ENCODE assay signal across 27 cellular contexts in genomic region chr12:82793882-82794281, GRCh38.
DNase-seq lines count a peak whose midpoint lies in the region; ATAC-seq and TF ChIP-seq lines count a peak whose summit lies in the region.
"Had no signal": no experiment of that assay in that cellular context is flagged by ENCODE, and none has a peak within 500 bp of the region (broad histone marks: within the 10 kb centered on the region; RNA-seq: fewer than 3 reads in every experiment).

No MANE protein-coding gene starts in this region.

- H3K27ac ChIP-seq in dorsolateral prefrontal cortex (peak overlapping the region in 36 of 59 donors; percentile 0 to 98 (median 46)), mesenchymal stem cell (ENCODE audit: low read length, poor library complexity, severe bottlenecking) (no peak overlapping the region), PC-3 (ENCODE audit: low read length) (no peak overlapping the region)
- H3K27ac ChIP-seq: colonic mucosa, left ventricle myocardium inferior, skin epidermis, tibial artery had no signal

- H3K27ac Mint-ChIP-seq in activated CD4-positive, alpha-beta T cell treated with anti-CD3 and anti-CD28 coated beads, Interleukin-2, amount 10 ng/mL, durations not matched to agents 7 days and 5 days, result peak overlapping the region; percentile 25
- H3K27ac Mint-ChIP-seq: activated CD4-positive, alpha-beta memory T cell treated with anti-CD3 and anti-CD28 coated beads, Interleukin-2, amount 10 ng/mL, durations not matched to agents 7 days and 5 days; activated naive CD4-positive, alpha-beta T cell treated with anti-CD3 and anti-CD28 coated beads, Interleukin-2, amount 50 U/mL, for 72 hours; activated T-helper 17 cell treated with anti-CD3 and anti-CD28 coated beads, Interleukin-2, amount 50 U/mL, for 72 hours; CD4-positive, alpha-beta memory T cell; mesothelial cell of epicardium; naive B cell; stimulated activated naive CD8-positive, alpha-beta T cell treated with anti-CD3 and anti-CD28 coated beads, Interleukin-15, Interleukin-2, amounts not matched to agents 100 ng/mL and 50 ng/mL, for 24 hours had no signal

- H2AFZ ChIP-seq in mesenchymal stem cell (ENCODE audit: low read depth, low read length), result no peak overlapping the region
- no peak overlapping the region for H2AFZ ChIP-seq in PC-3 (ENCODE audit: low read length)

- no peaks in the 10 kb centered on the region for H3K9me3 Mint-ChIP-seq in activated CD4-positive, alpha-beta T cell treated with anti-CD3 and anti-CD28 coated beads, Interleukin-2, amount 10 ng/mL, durations not matched to agents 7 days and 5 days
- H3K9me3 Mint-ChIP-seq: activated CD4-positive, alpha-beta memory T cell treated with anti-CD3 and anti-CD28 coated beads, Interleukin-2, amount 10 ng/mL, durations not matched to agents 7 days and 5 days; activated naive CD4-positive, alpha-beta T cell treated with anti-CD3 and anti-CD28 coated beads, Interleukin-2, amount 50 U/mL, for 72 hours; activated T-helper 17 cell treated with anti-CD3 and anti-CD28 coated beads, Interleukin-2, amount 50 U/mL, for 72 hours; CD4-positive, alpha-beta memory T cell; mesothelial cell of epicardium; stimulated activated naive CD8-positive, alpha-beta T cell treated with anti-CD3 and anti-CD28 coated beads, Interleukin-15, Interleukin-2, amounts not matched to agents 100 ng/mL and 50 ng/mL, for 24 hours had no signal

- H3K4me2 ChIP-seq in mesenchymal stem cell (ENCODE audit: low read length, poor library complexity, severe bottlenecking) (no peak overlapping the region), PC-3 (ENCODE audit: low read length) (no peak overlapping the region)

- CTCF ChIA-PET in activated CD4-positive, alpha-beta T cell treated with anti-CD3 and anti-CD28 coated beads, Interleukin-2, amount 10 ng/mL, durations not matched to agents 7 days and 5 days (lab: Charles Lee), result no interaction called here
- CTCF ChIA-PET in PC-3 (lab: Charles Lee), result no interaction called here

- TF ChIP-seq CTCF in dorsolateral prefrontal cortex (IDR thresholded peaks at IDR 0.05 in 54 of 56, conservative IDR thresholded peaks at IDR 0.05 in 2 of 56; ENCODE audit: low read depth in 1 of 56, partially characterized antibody in 56 of 56), result no peak
- no peak for TF ChIP-seq CTCF in PC-3 (conservative IDR thresholded peaks at IDR 0.05; ENCODE audit: low read depth, low read length)

- H3K4me3 Mint-ChIP-seq in activated CD4-positive, alpha-beta T cell treated with anti-CD3 and anti-CD28 coated beads, Interleukin-2, amount 10 ng/mL, durations not matched to agents 7 days and 5 days, result no peak overlapping the region
- H3K4me3 Mint-ChIP-seq: activated CD4-positive, alpha-beta memory T cell treated with anti-CD3 and anti-CD28 coated beads, Interleukin-2, amount 10 ng/mL, durations not matched to agents 7 days and 5 days; activated T-helper 17 cell treated with anti-CD3 and anti-CD28 coated beads, Interleukin-2, amount 50 U/mL, for 72 hours; CD4-positive, alpha-beta memory T cell; mesothelial cell of epicardium; naive B cell; stimulated activated naive CD8-positive, alpha-beta T cell treated with anti-CD3 and anti-CD28 coated beads, Interleukin-15, Interleukin-2, amounts not matched to agents 100 ng/mL and 50 ng/mL, for 24 hours had no signal

- no TSS peak for BruUV-seq in PC-3 (replicated peaks; lab: Mats Ljungman, UMichigan)

- POLR2A ChIA-PET in activated CD4-positive, alpha-beta T cell treated with anti-CD3 and anti-CD28 coated beads, Interleukin-2, amount 10 ng/mL, durations not matched to agents 7 days and 5 days (lab: Charles Lee), result no interaction called here
- POLR2A ChIA-PET in PC-3 (lab: Charles Lee; ENCODE audit: unreplicated experiment), result no interaction called here

- H3K9me2 ChIP-seq in PC-3 (replicated peaks; ENCODE audit: low read length), result no peaks in the 10 kb centered on the region

- H3F3A ChIP-seq in PC-3 (ENCODE audit: low read length, unreplicated experiment), result no peaks in the 10 kb centered on the region

- H3K36me3 ChIP-seq in mesenchymal stem cell (ENCODE audit: control insufficient read depth in 1 of 2, insufficient read depth in 2 of 2, low read depth in 1 of 2, low read length in 2 of 2) (no peaks in the 10 kb centered on the region), PC-3 (ENCODE audit: low read depth, low read length) (no peaks in the 10 kb centered on the region)
- H3K36me3 ChIP-seq: colonic mucosa, left ventricle myocardium inferior, tibial artery had no signal

- H3K36me3 Mint-ChIP-seq in activated CD4-positive, alpha-beta T cell treated with anti-CD3 and anti-CD28 coated beads, Interleukin-2, amount 10 ng/mL, durations not matched to agents 7 days and 5 days (ENCODE audit: low read depth), result no peaks in the 10 kb centered on the region
- H3K36me3 Mint-ChIP-seq: activated naive CD4-positive, alpha-beta T cell treated with anti-CD3 and anti-CD28 coated beads, Interleukin-2, amount 50 U/mL, for 72 hours; naive B cell had no signal

- H2BK12ac ChIP-seq in mesenchymal stem cell (ENCODE audit: low read length in 2 of 2), result no peak overlapping the region

- no peak overlapping the region for H3K18ac ChIP-seq in mesenchymal stem cell (ENCODE audit: low read depth in 1 of 2, low read length in 2 of 2)

- H3K4me1 ChIP-seq in mesenchymal stem cell (ENCODE audit: control insufficient read depth, insufficient read depth, low read depth, low read length) (no peaks in the 10 kb centered on the region), PC-3 (ENCODE audit: insufficient read depth, low read length) (no peaks in the 10 kb centered on the region)
- H3K4me1 ChIP-seq: colonic mucosa, left ventricle myocardium inferior, tibial artery had no signal

- H4K91ac ChIP-seq in mesenchymal stem cell (ENCODE audit: low read length), result no peak overlapping the region

- WGBS in mesenchymal stem cell, result 46% methylated on average over 6 of the region's 7 CpGs

- H3K4me3 ChIP-seq in dorsolateral prefrontal cortex (no peak overlapping the region), mesenchymal stem cell (ENCODE audit: insufficient read depth in 1 of 2, low read depth in 1 of 2, low read length in 2 of 2) (no peak overlapping the region), PC-3 (ENCODE audit: low read length) (no peak overlapping the region)
- H3K4me3 ChIP-seq: colonic mucosa, left ventricle myocardium inferior, skin epidermis, tibial artery had no signal

- no peak for ATAC-seq in PC-3
- ATAC-seq: activated CD4-positive, CD25-positive, alpha-beta regulatory T cell treated with anti-CD3 and anti-CD28 coated beads, Interleukin-2, amount 50 U/mL, for 24 hours; activated naive CD4-positive, alpha-beta T cell treated with anti-CD3 and anti-CD28 coated beads, Interleukin-2, amount 50 U/mL, for 72 hours; activated T-helper 17 cell treated with anti-CD3 and anti-CD28 coated beads, Interleukin-2, amount 50 U/mL, for 72 hours had no signal

- intact Hi-C loops in dorsolateral prefrontal cortex (cut with DNase I) (no loop called here), PC-3 (cut with micrococcal nuclease) (no loop called here)

- H3K79me1 ChIP-seq in mesenchymal stem cell (replicated peaks; ENCODE audit: low read length, poor library complexity, severe bottlenecking), result no peaks in the 10 kb centered on the region

- H3K4ac ChIP-seq in mesenchymal stem cell (ENCODE audit: low read depth in 1 of 2, low read length in 2 of 2), result no peak overlapping the region

- no peak for DNase-seq in activated CD4-positive, alpha-beta T cell treated with anti-CD3 and anti-CD28 coated beads, Interleukin-2, amount 10 ng/mL, durations not matched to agents 7 days and 5 days
- DNase-seq in activated CD4-positive, alpha-beta T cell treated with anti-CD3 and anti-CD28 coated beads for 48 hours, result no peak
- DNase-seq in dorsolateral prefrontal cortex (peak in 1 of 10 donors; percentile 16), mesenchymal stem cell (peak; percentile 1), NCI-H1105 treated with DMSO at 0.1 percent for 48 hours (lab: John Stamatoyannopoulos, UW) (no peak), PC-3 (no peak), HuH-7 (ENCODE audit: low spot score) (no peak)
- DNase-seq in activated T-cell treated with anti-CD3 and anti-CD28 coated beads, Interleukin-2, amount 50 U/mL, for 1 hour, result no peak
- DNase-seq: activated CD4-positive, alpha-beta memory T cell treated with anti-CD3 and anti-CD28 coated beads, Interleukin-2, amount 10 ng/mL, durations not matched to agents 7 days and 5 days; activated CD8-positive, alpha-beta memory T cell treated with anti-CD3 and anti-CD28 coated beads, Interleukin-2, amount 50 U/mL, for 48 hours; AML-193; CD4-positive, alpha-beta memory T cell; colonic mucosa; hippocampal formation; IMR-90; left ventricle myocardium inferior; naive B cell; NCI-H1694 treated with DMSO at 0.1 percent for 48 hours; RPMI8226; T-helper 1 cell; tibial artery had no signal

- H3K4me1 Mint-ChIP-seq in activated CD4-positive, alpha-beta T cell treated with anti-CD3 and anti-CD28 coated beads, Interleukin-2, amount 10 ng/mL, durations not matched to agents 7 days and 5 days, result no peaks in the 10 kb centered on the region
- H3K4me1 Mint-ChIP-seq: activated T-helper 17 cell treated with anti-CD3 and anti-CD28 coated beads, Interleukin-2, amount 50 U/mL, for 72 hours; CD4-positive, alpha-beta memory T cell; naive B cell had no signal

- no peak overlapping the region for H2BK120ac ChIP-seq in mesenchymal stem cell (ENCODE audit: low read depth, low read length)

- H3K9me3 ChIP-seq in mesenchymal stem cell (ENCODE audit: control insufficient read depth, low read length) (no peaks in the 10 kb centered on the region), PC-3 (ENCODE audit: low read length) (no peaks in the 10 kb centered on the region)
- H3K9me3 ChIP-seq: colonic mucosa, left ventricle myocardium inferior, tibial artery had no signal

- no peak overlapping the region for H2AK5ac ChIP-seq in mesenchymal stem cell (ENCODE audit: low read length, severe bottlenecking)

- H2BK15ac ChIP-seq in mesenchymal stem cell (ENCODE audit: low read depth, poor library complexity, severe bottlenecking), result no peak overlapping the region

- H3K23ac ChIP-seq in mesenchymal stem cell (ENCODE audit: low read length in 2 of 2), result no peak overlapping the region

- H3K79me2 ChIP-seq in PC-3 (ENCODE audit: low read length), result no peaks in the 10 kb centered on the region

- H2BK5ac ChIP-seq in mesenchymal stem cell (ENCODE audit: low read depth, low read length, poor library complexity, severe bottlenecking), result no peak overlapping the region

- no peak overlapping the region for H3K14ac ChIP-seq in mesenchymal stem cell (ENCODE audit: low read length in 2 of 2)

- H3K9ac ChIP-seq in mesenchymal stem cell (ENCODE audit: low read length) (no peak overlapping the region), PC-3 (ENCODE audit: low read length) (no peak overlapping the region)

- H3K27me3 ChIP-seq in dorsolateral prefrontal cortex, result no peaks in the 10 kb centered on the region
- no peaks in the 10 kb centered on the region for H3K27me3 ChIP-seq in mesenchymal stem cell (ENCODE audit: control insufficient read depth in 1 of 2, insufficient read depth in 1 of 2, low read length in 2 of 2)
- no peaks in the 10 kb centered on the region for H3K27me3 ChIP-seq in PC-3 (ENCODE audit: low read length)
- H3K27me3 ChIP-seq: colonic mucosa, tibial artery had no signal

- H4K20me1 ChIP-seq in PC-3 (ENCODE audit: low read length), result no peaks in the 10 kb centered on the region

- no peaks in the 10 kb centered on the region for H3K27me3 Mint-ChIP-seq in activated CD4-positive, alpha-beta T cell treated with anti-CD3 and anti-CD28 coated beads, Interleukin-2, amount 10 ng/mL, durations not matched to agents 7 days and 5 days
- H3K27me3 Mint-ChIP-seq: activated CD4-positive, alpha-beta memory T cell treated with anti-CD3 and anti-CD28 coated beads, Interleukin-2, amount 10 ng/mL, durations not matched to agents 7 days and 5 days; activated T-helper 17 cell treated with anti-CD3 and anti-CD28 coated beads, Interleukin-2, amount 50 U/mL, for 72 hours; CD4-positive, alpha-beta memory T cell; naive B cell; stimulated activated naive CD8-positive, alpha-beta T cell treated with anti-CD3 and anti-CD28 coated beads, Interleukin-15, Interleukin-2, amounts not matched to agents 100 ng/mL and 50 ng/mL, for 24 hours had no signal

- H4K8ac ChIP-seq in mesenchymal stem cell (ENCODE audit: low read length), result no peak overlapping the region

Comparison
In these comparisons a context has a peak if more than half of its experiments do, and no peak if none do; other contexts are left out.
1. H3K27ac ChIP-seq: peak in dorsolateral prefrontal cortex (36 of 59); none in mesenchymal stem cell (single experiment) and PC-3 (single experiment).